11 cellular contexts compared by ENCODE assay signal in genomic region chr4:163665521-163666334, GRCh38.
DNase-seq lines count a peak whose midpoint lies in the region; ATAC-seq and TF ChIP-seq lines count a peak whose summit lies in the region.
"Had no signal": no experiment of that assay in that cellular context is flagged by ENCODE, and none has a peak within 500 bp of the region (broad histone marks: within the 10 kb centered on the region; RNA-seq: fewer than 3 reads in every experiment).

No MANE protein-coding gene starts in this region.

- intact Hi-C loops in thyroid gland (cut with DNase I), result no loop called here

- H3K36me3 ChIP-seq in SK-N-SH (replicated peaks in 1 of 2; ENCODE audit: control insufficient read depth in 1 of 2, insufficient read depth in 2 of 2, low read length in 1 of 2), result no peaks in the 10 kb centered on the region
- no peaks in the 10 kb centered on the region for H3K36me3 ChIP-seq in SK-N-MC (ENCODE audit: insufficient read depth, low read length)
- no peaks in the 10 kb centered on the region for H3K36me3 ChIP-seq in upper lobe of left lung
- no peaks in the 10 kb centered on the region for H3K36me3 ChIP-seq in thyroid gland
- H3K36me3 ChIP-seq: thoracic aorta had no signal

- POLR2A ChIA-PET in SK-N-SH (lab: Yijun Ruan, JAX), result no interaction called here

- ATAC-seq in SK-N-SH treated with all-trans-retinoic acid at 6 μM for 48 hours (no peak), HG02981 (IDR thresholded peaks at IDR 0.05; ENCODE audit: unreplicated experiment) (peak; percentile 37), upper lobe of left lung (ENCODE audit: low FRiP score in 2 of 2) (peak in 1 of 2 donors; percentile 65)

- WGBS in SK-N-SH (ENCODE audit: low lambda C conversion rate), result 8% methylated on average over 9 of the region's 9 CpGs
- 71% methylated on average over 9 of the region's 9 CpGs for WGBS in upper lobe of left lung, 2 donors
- 83 to 85% methylated on average over 9 of the region's 9 CpGs for WGBS in thyroid gland, 2 donors

- DNase-seq in SK-N-SH (no peak), SK-N-MC (ENCODE audit: low read depth, low spot score) (no peak), upper lobe of left lung (no peak), NCI-H226 (no peak), SW480 (ENCODE audit: low spot score) (no peak), thyroid gland (no peak)
- DNase-seq: endodermal cell had no signal

- no peak overlapping the region for H3K4me2 ChIP-seq in SK-N-SH

- H3K9me3 ChIP-seq in SK-N-SH, result no peaks in the 10 kb centered on the region
- no peaks in the 10 kb centered on the region for H3K9me3 ChIP-seq in SK-N-MC (ENCODE audit: low read depth, low read length)
- H3K9me3 ChIP-seq in upper lobe of left lung, result no peaks in the 10 kb centered on the region
- H3K9me3 ChIP-seq in thyroid gland, result no peaks in the 10 kb centered on the region
- H3K9me3 ChIP-seq: thoracic aorta had no signal

- CTCF ChIA-PET in SK-N-SH (lab: Yijun Ruan, JAX), result interaction anchor here (1.5 kb wide), 1 partner anchor 15 kb away, joined by 6 read pairs; no protein-coding TSS in a partner anchor

- TF ChIP-seq EP300 in SK-N-SH (IDR thresholded peaks at IDR 0.05; ENCODE audit: borderline replicate concordance in 1 of 2, low read depth in 1 of 2, low read length in 1 of 2), result no peak
- TF ChIP-seq EP300 in upper lobe of left lung (IDR thresholded peaks at IDR 0.05), result no peak

- H2AFZ ChIP-seq in SK-N-SH (ENCODE audit: low read depth), result peak overlapping the region; percentile 30; the same call in 1 of the 2 replicates

- TF ChIP-seq POLR2A in upper lobe of left lung (IDR thresholded peaks at IDR 0.05) (no peak), thyroid gland (IDR thresholded peaks at IDR 0.05) (no peak)

- TF ChIP-seq RAD21 in SK-N-SH (IDR thresholded peaks at IDR 0.05; ENCODE audit: low read length), result no peak

- H3K9ac ChIP-seq in SK-N-SH (no peak overlapping the region), SK-N-MC (ENCODE audit: insufficient read length) (no peak overlapping the region)

- H3K4me3 ChIP-seq in SK-N-SH (ENCODE audit: low read depth in 2 of 2, low read length in 1 of 2) (no peak overlapping the region), SK-N-MC (peak overlapping the region; percentile 44; the same call in 1 of the 2 replicates), upper lobe of left lung (no peak overlapping the region), thyroid gland (replicated peaks in 1 of 3) (no peak overlapping the region)
- H3K4me3 ChIP-seq: skin epidermis, thoracic aorta had no signal

- H4K20me1 ChIP-seq in SK-N-SH (ENCODE audit: insufficient read depth), result no peaks in the 10 kb centered on the region

- H3K9me2 ChIP-seq in SK-N-SH, result no peaks in the 10 kb centered on the region

- no peaks in the 10 kb centered on the region for H3F3A ChIP-seq in SK-N-SH (replicated peaks; ENCODE audit: insufficient read depth)

- H3K27ac ChIP-seq in SK-N-SH (ENCODE audit: low read depth in 2 of 2, low read length in 1 of 2) (no peak overlapping the region), SK-N-MC (peak overlapping the region; percentile 79), upper lobe of left lung (peak overlapping the region in 3 of 4 donors; percentile 41 to 61 (median 57)), thyroid gland (no peak overlapping the region)
- H3K27ac ChIP-seq: thoracic aorta had no signal

- H3K79me2 ChIP-seq in SK-N-SH (ENCODE audit: insufficient read depth), result no peaks in the 10 kb centered on the region

- H3K4me1 ChIP-seq in SK-N-SH (ENCODE audit: control insufficient read depth in 1 of 2, insufficient read depth in 2 of 2, low read depth in 1 of 2, low read length in 1 of 2), result peaks cover 0 to 3% of the 10 kb centered on the region in 2 experiments; a peak in 1 of 4 replicates
- peaks cover 0 to 9% (median 1%) of the 10 kb centered on the region in 4 donors for H3K4me1 ChIP-seq in upper lobe of left lung
- H3K4me1 ChIP-seq in thyroid gland, result no peaks in the 10 kb centered on the region

- TF ChIP-seq CTCF in SK-N-SH (IDR thresholded peaks at IDR 0.05) (peak; percentile 15; the same call in 1 of the 2 replicates), upper lobe of left lung (IDR thresholded peaks at IDR 0.05) (no peak), thyroid gland (IDR thresholded peaks at IDR 0.05) (no peak)

- 0 out of 2 replicates have a peak, but pooled peaks cover 4% of the 10 kb centered on the region for H3K27me3 ChIP-seq in SK-N-SH (ENCODE audit: insufficient read depth)
- H3K27me3 ChIP-seq in upper lobe of left lung, result no peaks in the 10 kb centered on the region
- H3K27me3 ChIP-seq in thyroid gland, result no peaks in the 10 kb centered on the region

TF ChIP-seq in SK-N-SH, 30 proteins besides CTCF, POLR2A, EP300 and RAD21:
- no peak for TF ChIP-seq REST (IDR thresholded peaks at IDR 0.05; ENCODE audit: low read depth, low read length)
- TF ChIP-seq SMC3 (IDR thresholded peaks at IDR 0.05; ENCODE audit: low read depth, low read length), result no peak
- no peak for TF ChIP-seq MAX (IDR thresholded peaks at IDR 0.05; ENCODE audit: low read depth)
- TF ChIP-seq GABPA (IDR thresholded peaks at IDR 0.05; ENCODE audit: low read depth), result no peak

TF ChIP-seq in SK-N-SH treated with all-trans-retinoic acid at 6 μM for 48 hours, 23 proteins besides CTCF, POLR2A, EP300 and RAD21 (continues in another document):
- TF ChIP-seq ZNF8 (CRISPR knock-in tag; IDR thresholded peaks at IDR 0.05) (no peak), ZFP30 (CRISPR knock-in tag; IDR thresholded peaks at IDR 0.05) (no peak), OSR1 (CRISPR knock-in tag; IDR thresholded peaks at IDR 0.05) (no peak), PATZ1 (CRISPR knock-in tag; IDR thresholded peaks at IDR 0.05; ENCODE audit: borderline replicate concordance) (no peak), RARB (CRISPR knock-in tag; IDR thresholded peaks at IDR 0.05) (no peak), TSHZ2 (CRISPR knock-in tag; IDR thresholded peaks at IDR 0.05) (no peak), TOX (CRISPR knock-in tag; IDR thresholded peaks at IDR 0.05; ENCODE audit: borderline replicate concordance) (no peak), ZNF70 (CRISPR knock-in tag; IDR thresholded peaks at IDR 0.05) (no peak), CSDC2 (CRISPR knock-in tag; IDR thresholded peaks at IDR 0.05) (no peak), BACH2 (CRISPR knock-in tag; IDR thresholded peaks at IDR 0.05; ENCODE audit: borderline replicate concordance) (no peak), ZFP3 (CRISPR knock-in tag; IDR thresholded peaks at IDR 0.05) (no peak), CSRNP3 (CRISPR knock-in tag; IDR thresholded peaks at IDR 0.05) (no peak)

Comparison
In these comparisons a context has a peak if more than half of its experiments do, and no peak if none do; other contexts are left out.
1. H3K27ac ChIP-seq: peak in SK-N-MC (single experiment) and upper lobe of left lung (3 of 4); none in SK-N-SH (0 of 2) and thyroid gland (0 of 3).